Comparison of ENCODE assay signal across 9 cellular contexts in genomic region chr1:66503841-66504470, GRCh38. TPM values are rescaled to one million over a fixed set of nuclear protein-coding genes. Genes with fewer than 3 reads are reported as not detected.
DNase-seq lines count a peak whose midpoint lies in the region; ATAC-seq and TF ChIP-seq lines count a peak whose summit lies in the region.
"Had no signal": no experiment of that assay in that cellular context is flagged by ENCODE, and none has a peak within 500 bp of the region (broad histone marks: within the 10 kb centered on the region; RNA-seq: fewer than 3 reads in every experiment).

No MANE protein-coding gene starts in this region.

- intact Hi-C loops in adrenal gland (cut with DNase I) (no loop called here), right cardiac atrium (cut with DNase I) (loop anchor here in 2 of 4 donors (10.0 kb wide), 2 partner anchors 49 to 249 kb away; no protein-coding TSS in a partner anchor)

- no peaks in the 10 kb centered on the region for H3K36me3 ChIP-seq in adrenal gland (replicated peaks in 1 of 2)

- DNase-seq in DMS79 (lab: John Stamatoyannopoulos, UW) (peak; percentile 12), NCI-H82 (lab: John Stamatoyannopoulos, UW) (peak; percentile 88), adrenal gland (peak in 5 of 7 donors; percentile 16 to 81 (median 37)), right cardiac atrium (peak in 1 of 3 donors; percentile 39)
- peak; percentile 9 for DNase-seq in stimulated activated CD4-positive, alpha-beta T cell treated with anti-CD3 and anti-CD28 coated beads, Interleukin-12 subunit alpha, Interleukin-12 subunit beta, amount 100 ng/mL, for 4 hours
- DNase-seq in effector CD4-positive, alpha-beta T cell, result no peak

- H3K9me3 ChIP-seq in adrenal gland (replicated peaks in 1 of 3) (no peaks in the 10 kb centered on the region), right cardiac atrium (ENCODE audit: control insufficient read depth, low read length) (no peaks in the 10 kb centered on the region)

- H3K27ac ChIP-seq in adrenal gland (no peak overlapping the region), right cardiac atrium (ENCODE audit: low read length) (no peak overlapping the region)

- H3K27me3 ChIP-seq in adrenal gland (no peaks in the 10 kb centered on the region), right cardiac atrium (ENCODE audit: control insufficient read depth, insufficient read depth) (no peaks in the 10 kb centered on the region)

- H3K4me1 ChIP-seq in adrenal gland (replicated peaks in 1 of 2), result no peaks in the 10 kb centered on the region
- no peaks in the 10 kb centered on the region for H3K4me1 ChIP-seq in right cardiac atrium (ENCODE audit: control insufficient read depth, insufficient read depth, low read length)

- 37 to 46% (median 40%) methylated on average over 3 of the region's 3 CpGs for WGBS in adrenal gland, 4 donors
- WGBS in right cardiac atrium, result 47% methylated on average over 3 of the region's 3 CpGs

- TF ChIP-seq POLR2A in adrenal gland (IDR thresholded peaks at IDR 0.05), result no peak

- H3K4me3 ChIP-seq in adrenal gland (no peak overlapping the region), right cardiac atrium (ENCODE audit: low read length) (no peak overlapping the region)

- ATAC-seq in GM19467 (IDR thresholded peaks at IDR 0.05; ENCODE audit: unreplicated experiment) (peak; percentile 87), HG03565 (IDR thresholded peaks at IDR 0.05; ENCODE audit: unreplicated experiment) (peak; percentile 89), right cardiac atrium (peak; percentile 71 to 72)

- peak; percentile 8 to 57 (median 46) for TF ChIP-seq CTCF in adrenal gland (IDR thresholded peaks at IDR 0.05)

RNA-seq across cellular contexts. Expression of gene SGIP1, which starts 30.0 kb away (rescaled TPM):
- total RNA-seq in adrenal gland, result 1 to 10 TPM in 3 of 8 donors, under 1 TPM in 4, not detected in 1; 0.52 to 7.1 (median 0.88) TPM
- polyA plus RNA-seq in adrenal gland, result 1 to 10 TPM; 2.2 to 8.4 (median 6.3) TPM
- 1 to 10 TPM; 4.3 to 7.3 (median 5.3) TPM for total RNA-seq in right cardiac atrium
- polyA plus RNA-seq in right cardiac atrium, result 2.2 TPM
- total RNA-seq: activated CD8-positive, alpha-beta memory T cell treated with anti-CD3 and anti-CD28 coated beads for 36 hours had no signal
